In genomic region chr14:106000029-106000511, GRCh38 we compare ENCODE assay signal across 8 cellular contexts.
DNase-seq lines count a peak whose midpoint lies in the region; ATAC-seq and TF ChIP-seq lines count a peak whose summit lies in the region.
"Not testable (repeated sequence)": the region's sequence is repeated elsewhere in the genome, so short reads cannot be mapped to it uniquely, and the experiment has no call there.

No MANE protein-coding gene starts in this region.

- ATAC-seq in GM18505 (IDR thresholded peaks at IDR 0.05; ENCODE audit: unreplicated experiment) (peak; percentile 40), GM19467 (IDR thresholded peaks at IDR 0.05; ENCODE audit: unreplicated experiment) (peak; percentile 60), HG02759 (IDR thresholded peaks at IDR 0.05; ENCODE audit: unreplicated experiment) (peak; percentile 34), HG03439 (IDR thresholded peaks at IDR 0.05; ENCODE audit: unreplicated experiment) (peak; percentile 53)

- H3K9me3 Mint-ChIP-seq in activated naive CD8-positive, alpha-beta T cell treated with anti-CD3 and anti-CD28 coated beads for 36 hours: not testable (repeated sequence)

- not testable (repeated sequence) for TF ChIP-seq POLR2A in GM18505 (IDR thresholded peaks at IDR 0.05; ENCODE audit: borderline replicate concordance, extremely low read depth, insufficient read depth, insufficient read length)

- not testable (repeated sequence) for H3K4me3 ChIP-seq in AG09309 (ENCODE audit: control insufficient read depth, low read depth, low read length)

- DNase-seq in AG09309 (ENCODE audit: low read depth): not testable (repeated sequence)
- peak; percentile 29 for DNase-seq in activated CD4-positive, alpha-beta T cell treated with anti-CD3 and anti-CD28 coated beads, Interleukin-2, amount 50 U/mL, for 1 hour
- peak; percentile 74 for DNase-seq in activated naive CD8-positive, alpha-beta T cell treated with anti-CD3 and anti-CD28 coated beads for 36 hours
- DNase-seq in stimulated activated CD4-positive, alpha-beta T cell treated with anti-CD3 and anti-CD28 coated beads, Interleukin-1b, Interleukin-23, amount 100 ng/mL, for 48 hours: peak; percentile 89

- H3K27ac Mint-ChIP-seq in activated naive CD8-positive, alpha-beta T cell treated with anti-CD3 and anti-CD28 coated beads for 36 hours: peak overlapping the region; percentile 70

- TF ChIP-seq CTCF in AG09309 (IDR thresholded peaks at IDR 0.05; ENCODE audit: control insufficient read depth, insufficient read depth, low read depth, low read length, missing control alignments): peak; percentile 15

- not testable (repeated sequence) for H3K36me3 Mint-ChIP-seq in activated naive CD8-positive, alpha-beta T cell treated with anti-CD3 and anti-CD28 coated beads for 36 hours

- H3K4me3 Mint-ChIP-seq in activated naive CD8-positive, alpha-beta T cell treated with anti-CD3 and anti-CD28 coated beads for 36 hours: not testable (repeated sequence)

- peaks cover 38% of the 10 kb centered on the region for H3K4me1 Mint-ChIP-seq in activated naive CD8-positive, alpha-beta T cell treated with anti-CD3 and anti-CD28 coated beads for 36 hours

- not testable (repeated sequence) for H3K27me3 Mint-ChIP-seq in activated naive CD8-positive, alpha-beta T cell treated with anti-CD3 and anti-CD28 coated beads for 36 hours
